ENCODE assay signal across 19 cellular contexts in the genomic region with DNA sequence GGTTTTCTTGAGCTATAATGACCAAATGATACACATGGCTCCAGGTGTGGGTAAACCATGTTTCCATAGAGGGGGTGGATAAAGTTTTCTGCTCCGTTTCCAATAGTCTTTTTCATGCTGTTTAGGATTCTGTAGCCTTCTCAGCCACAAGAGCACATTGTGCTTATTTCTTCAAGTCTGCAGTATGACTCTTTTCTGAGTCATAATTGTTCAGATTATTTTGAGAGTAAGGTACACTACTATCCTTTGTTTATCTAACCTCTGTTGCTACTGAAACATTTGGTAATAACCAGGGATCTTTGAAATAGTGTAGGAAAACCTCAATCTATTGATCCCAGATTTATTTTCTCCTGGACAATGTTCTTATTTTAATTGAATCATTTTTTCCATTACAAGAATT.
DNase-seq lines count a peak whose midpoint lies in the region; ATAC-seq, FAIRE-seq and TF ChIP-seq lines count a peak whose summit lies in the region.
"Had no signal": no experiment of that assay in that cellular context is flagged by ENCODE, and none has a peak within 500 bp of the region (broad histone marks: within the 10 kb centered on the region; RNA-seq: fewer than 3 reads in every experiment).

No MANE protein-coding gene starts in this region.

- no peak overlapping the region for H3K27ac ChIP-seq in Peyer's patch
- H3K27ac ChIP-seq: stomach, vagina had no signal

- DNase-seq in HPDE6-E6E7 (ENCODE audit: extremely low spot score) (peak; percentile 61), astrocyte of the cerebellum (ENCODE audit: low read depth) (peak; percentile 76), fibroblast of villous mesenchyme (ENCODE audit: low read depth) (peak; percentile 61), urothelium cell line (ENCODE audit: low spot score) (peak; percentile 14), NCI-H345 treated with DMSO at 0.1 percent for 48 hours (lab: John Stamatoyannopoulos, UW; ENCODE audit: unreplicated experiment) (no peak), Peyer's patch (no peak)
- DNase-seq: activated B cell treated with CpG ODN at 0.5 μM for 24 hours; activated gamma-delta T cell treated with Interleukin-2 at 50 U/mL for 16 hours; effector memory CD4-positive, alpha-beta T cell; head of caudate nucleus; left cardiac atrium; mucosa of descending colon; NCI-H1930; NCI-H526 treated with DMSO at 0.1 percent for 48 hours; stomach; T-helper 1 cell had no signal

- no peak overlapping the region for H3K4me3 ChIP-seq in astrocyte of the cerebellum (ENCODE audit: low read depth, low read length)
- H3K4me3 ChIP-seq in fibroblast of villous mesenchyme (ENCODE audit: low read depth, low read length), result no peak overlapping the region
- H3K4me3 ChIP-seq in Peyer's patch, result no peak overlapping the region
- H3K4me3 ChIP-seq: mucosa of descending colon, stomach, vagina had no signal

- in situ Hi-C loops in astrocyte of the cerebellum (cut with HindIII; ENCODE audit: low sequenced_read_pairs), result loop anchor here (5.0 kb wide), 1 partner anchor 92 kb away; no protein-coding TSS in a partner anchor

- no peak for FAIRE-seq in urothelium cell line (lab: Jason Lieb, UNC)
- FAIRE-seq: GM12891 had no signal

- TF ChIP-seq CTCF in astrocyte of the cerebellum (IDR thresholded peaks at IDR 0.05; ENCODE audit: low read depth, low read length, missing control alignments) (no peak), fibroblast of villous mesenchyme (IDR thresholded peaks at IDR 0.05; ENCODE audit: insufficient read depth, low read depth, low read length) (no peak), Peyer's patch (IDR thresholded peaks at IDR 0.05) (no peak)

- H3K9me3 ChIP-seq in Peyer's patch, result no peaks in the 10 kb centered on the region
- H3K9me3 ChIP-seq: vagina had no signal

- no peaks in the 10 kb centered on the region for H3K36me3 ChIP-seq in Peyer's patch
- H3K36me3 ChIP-seq: stomach, vagina had no signal

- no peak for TF ChIP-seq POLR2A in Peyer's patch (IDR thresholded peaks at IDR 0.05)

- H3K27me3 ChIP-seq in Peyer's patch, result no peaks in the 10 kb centered on the region
- H3K27me3 ChIP-seq: stomach, vagina had no signal

- no peak for ATAC-seq in HG03139 (IDR thresholded peaks at IDR 0.05; ENCODE audit: unreplicated experiment)
- ATAC-seq: left cardiac atrium, mucosa of descending colon had no signal

- H3K4me1 ChIP-seq in Peyer's patch, result no peaks in the 10 kb centered on the region
- H3K4me1 ChIP-seq: stomach, vagina had no signal

Comparison
In these comparisons a context has a peak if more than half of its experiments do, and no peak if none do; other contexts are left out.
1. DNase-seq: peak in HPDE6-E6E7 (single experiment), astrocyte of the cerebellum (single experiment), fibroblast of villous mesenchyme (single experiment) and urothelium cell line (single experiment); none in NCI-H345 treated with DMSO at 0.1 percent for 48 hours (single experiment) and Peyer's patch (0 of 3).